Comparison of ENCODE assay signal across 20 cellular contexts in genomic region chr10:13998090-13998838, GRCh38.
"Had no signal": no experiment of that assay in that cellular context is flagged by ENCODE, and none has a peak within 500 bp of the region (broad histone marks: within the 10 kb centered on the region; RNA-seq: fewer than 3 reads in every experiment).

No MANE protein-coding gene starts in this region.

- DNase-seq: effector memory CD8-positive, alpha-beta T cell; heart right ventricle; immature natural killer cell; mesendoderm; naive thymus-derived CD4-positive, alpha-beta T cell; posterior cingulate gyrus; sigmoid colon; stimulated activated CD4-positive, alpha-beta T cell treated with anti-CD3 and anti-CD28 coated beads, Interleukin-2, amount 100 ng/mL, for 24 hours; stimulated activated CD4-positive, alpha-beta T cell treated with anti-CD3 and anti-CD28 coated beads, Interleukin-4, amount 100 ng/mL, for 4 hours; stimulated activated naive B cell treated with anti-CD40 and anti-IgM and Interleukin-4, amounts not matched to agents 10 μg/mL and 1 μg/mL and 100 μg/mL, for 72 hours; stimulated activated naive CD8-positive, alpha-beta T cell treated with anti-CD3 and anti-CD28 coated beads, Interleukin-15, amount 100 ng/mL, for 72 hours; testis; upper lobe of right lung had no signal

- H3K4me3 Mint-ChIP-seq: dendritic cell treated with granulocyte-macrophage colony-stimulating factor and Interleukin-4, amounts not matched to agents 40 ng/mL and 50 ng/mL, for 4 days; effector memory CD8-positive, alpha-beta T cell; immature natural killer cell; naive thymus-derived CD4-positive, alpha-beta T cell; stimulated activated naive B cell treated with anti-CD40 and anti-IgM and Interleukin-4, amounts not matched to agents 10 μg/mL and 1 μg/mL and 100 μg/mL, for 72 hours; stimulated activated naive CD8-positive, alpha-beta T cell treated with anti-CD3 and anti-CD28 coated beads, Interleukin-15, amount 100 ng/mL, for 72 hours had no signal

- H3K27me3 ChIP-seq: esophagus muscularis mucosa, heart right ventricle, sigmoid colon, testis, tibial nerve, upper lobe of right lung, vagina had no signal

- H3K27ac Mint-ChIP-seq: dendritic cell treated with granulocyte-macrophage colony-stimulating factor and Interleukin-4, amounts not matched to agents 40 ng/mL and 50 ng/mL, for 4 days; effector memory CD8-positive, alpha-beta T cell; immature natural killer cell; stimulated activated naive B cell treated with anti-CD40 and anti-IgM and Interleukin-4, amounts not matched to agents 10 μg/mL and 1 μg/mL and 100 μg/mL, for 72 hours had no signal

- H3K9me3 ChIP-seq: esophagus muscularis mucosa, heart right ventricle, neutrophil, sigmoid colon, testis, tibial nerve, upper lobe of right lung, vagina had no signal

- H3K4me1 Mint-ChIP-seq: immature natural killer cell had no signal

- H3K36me3 ChIP-seq: esophagus muscularis mucosa, heart right ventricle, neutrophil, sigmoid colon, tibial nerve, upper lobe of right lung, vagina had no signal

- H3K36me3 Mint-ChIP-seq: immature natural killer cell; stimulated activated naive B cell treated with anti-CD40 and anti-IgM and Interleukin-4, amounts not matched to agents 10 μg/mL and 1 μg/mL and 100 μg/mL, for 72 hours had no signal

- H3K27ac ChIP-seq: epithelial cell of prostate, esophagus muscularis mucosa, neutrophil, skin epidermis, testis, tibial nerve, upper lobe of right lung, vagina had no signal

- H3K4me3 ChIP-seq: esophagus muscularis mucosa, heart right ventricle, sigmoid colon, skin epidermis, testis, tibial nerve, upper lobe of right lung, vagina had no signal

- H3K27me3 Mint-ChIP-seq: stimulated activated naive CD8-positive, alpha-beta T cell treated with anti-CD3 and anti-CD28 coated beads, Interleukin-15, amount 100 ng/mL, for 72 hours had no signal

- H3K4me1 ChIP-seq: testis, upper lobe of right lung, vagina had no signal

- H3K9me3 Mint-ChIP-seq: dendritic cell treated with granulocyte-macrophage colony-stimulating factor and Interleukin-4, amounts not matched to agents 40 ng/mL and 50 ng/mL, for 4 days; effector memory CD8-positive, alpha-beta T cell had no signal

- ATAC-seq: effector memory CD8-positive, alpha-beta T cell; naive thymus-derived CD4-positive, alpha-beta T cell; stimulated activated naive B cell treated with anti-CD40 and anti-IgM and Interleukin-4, amounts not matched to agents 10 μg/mL and 1 μg/mL and 100 μg/mL, for 72 hours; stimulated activated naive CD8-positive, alpha-beta T cell treated with anti-CD3 and anti-CD28 coated beads, Interleukin-15, amount 100 ng/mL, for 72 hours; upper lobe of right lung had no signal
